Comparison of ENCODE assay signal across 8 cellular contexts in genomic region chr19:49118565-49119410, GRCh38. TPM values are rescaled to one million over a fixed set of nuclear protein-coding genes. Genes with fewer than 3 reads are reported as not detected.
DNase-seq lines count a peak whose midpoint lies in the region; ATAC-seq lines count a peak whose summit lies in the region.

TSS of gene C19orf73 (minus strand) at chr19:49119143. CDS start at chr19:49119022, 121 bp downstream.

- H3K9me3 ChIP-seq in mesenchymal stem cell (ENCODE audit: control insufficient read depth, low read length): no peaks in the 10 kb centered on the region

- peak within 1 kb of the TSS; percentile 81 for H4K91ac ChIP-seq in mesenchymal stem cell (ENCODE audit: low read length)

- H3K27me3 ChIP-seq in mesenchymal stem cell (ENCODE audit: control insufficient read depth in 1 of 2, insufficient read depth in 1 of 2, low read length in 2 of 2): peaks cover 11 to 14% of the 10 kb centered on the region in 2 experiments

- peak; percentile 95 for DNase-seq in COLO829 (ENCODE audit: low spot score)
- DNase-seq in HS-27A (ENCODE audit: low read depth): peak; percentile 82
- DNase-seq in NK-92 (lab: John Stamatoyannopoulos, UW; ENCODE audit: unreplicated experiment): peak; percentile 60
- peak; percentile 97 for DNase-seq in activated CD8-positive, alpha-beta memory T cell treated with anti-CD3 and anti-CD28 coated beads for 24 hours
- peak; percentile 90 for DNase-seq in effector CD8-positive, alpha-beta T cell (lab: John Stamatoyannopoulos, UW)
- peak; percentile 95 for DNase-seq in mesenchymal stem cell
- peak; percentile 83 for DNase-seq in stimulated activated CD8-positive, alpha-beta memory T cell treated with anti-CD3 and anti-CD28 coated beads, Interleukin-12 subunit alpha, Interleukin-12 subunit beta, amount 100 ng/mL, for 24 hours (ENCODE audit: extremely low read depth)

- H2BK15ac ChIP-seq in mesenchymal stem cell (ENCODE audit: low read depth, poor library complexity, severe bottlenecking): peak within 1 kb of the TSS; percentile 96

- 1% methylated on average over 69 of the region's 85 CpGs for WGBS in mesenchymal stem cell

- H3K14ac ChIP-seq in mesenchymal stem cell (ENCODE audit: low read length in 2 of 2): peak within 1 kb of the TSS in 1 of 2 experiments; percentile 68

- peak within 1 kb of the TSS; percentile 52 for H2BK120ac ChIP-seq in mesenchymal stem cell (ENCODE audit: low read depth, low read length)

- H3K79me1 ChIP-seq in mesenchymal stem cell (replicated peaks; ENCODE audit: low read length, poor library complexity, severe bottlenecking): peaks cover 1% of the 10 kb centered on the region

- H3K4me3 ChIP-seq in mesenchymal stem cell (ENCODE audit: insufficient read depth in 1 of 2, low read depth in 1 of 2, low read length in 2 of 2): peak within 1 kb of the TSS; percentile 71 to 84

- peak within 1 kb of the TSS; percentile 71 for H3K27ac ChIP-seq in mesenchymal stem cell (ENCODE audit: low read length, poor library complexity, severe bottlenecking)

- peak within 1 kb of the TSS; percentile 83 to 94 for H3K4ac ChIP-seq in mesenchymal stem cell (ENCODE audit: low read depth in 1 of 2, low read length in 2 of 2)

- peak within 1 kb of the TSS; percentile 97 for H2AFZ ChIP-seq in mesenchymal stem cell (ENCODE audit: low read depth, low read length)

- no peak within 1 kb of the TSS for H2AK5ac ChIP-seq in mesenchymal stem cell (ENCODE audit: low read length, severe bottlenecking)

- H3K18ac ChIP-seq in mesenchymal stem cell (ENCODE audit: low read depth in 1 of 2, low read length in 2 of 2): peak within 1 kb of the TSS; percentile 88 to 98

- peak within 1 kb of the TSS; percentile 85 for H4K8ac ChIP-seq in mesenchymal stem cell (ENCODE audit: low read length)

- H3K4me1 ChIP-seq in mesenchymal stem cell (ENCODE audit: control insufficient read depth, insufficient read depth, low read depth, low read length): peaks cover 30% of the 10 kb centered on the region

- H3K36me3 ChIP-seq in mesenchymal stem cell (ENCODE audit: control insufficient read depth in 1 of 2, insufficient read depth in 2 of 2, low read depth in 1 of 2, low read length in 2 of 2): peaks cover 0 to 6% of the 10 kb centered on the region in 2 experiments

- H2BK5ac ChIP-seq in mesenchymal stem cell (ENCODE audit: low read depth, low read length, poor library complexity, severe bottlenecking): peak within 1 kb of the TSS; percentile 46

- H3K9ac ChIP-seq in mesenchymal stem cell (ENCODE audit: low read length): peak within 1 kb of the TSS; percentile 90

- H3K4me2 ChIP-seq in mesenchymal stem cell (ENCODE audit: low read length, poor library complexity, severe bottlenecking): peak within 1 kb of the TSS; percentile 97

- no peak within 1 kb of the TSS for H3K23ac ChIP-seq in mesenchymal stem cell (ENCODE audit: low read length in 2 of 2)

- peak within 1 kb of the TSS; percentile 52 to 93 for H2BK12ac ChIP-seq in mesenchymal stem cell (ENCODE audit: low read length in 2 of 2)

- ATAC-seq in GM19468 (IDR thresholded peaks at IDR 0.05; ENCODE audit: extremely low read depth, unreplicated experiment): peak; percentile 66

RNA-seq across cellular contexts. Expression of gene C19orf73, which starts in this region (rescaled TPM):
- 0.79 TPM for polyA plus RNA-seq in mesenchymal stem cell (2013, experiment 1 of 2)
- polyA plus RNA-seq in mesenchymal stem cell (2013, experiment 2 of 2): 0.79 TPM

Comparison
In these comparisons a context has a peak if more than half of its experiments do, and no peak if none do; other contexts are left out.
1. Peak in every context shown above with its lines: DNase-seq, ATAC-seq, H3K4me3 ChIP-seq and H3K27ac ChIP-seq.